Comparison of ENCODE assay signal across 21 cellular contexts in the genomic region with DNA sequence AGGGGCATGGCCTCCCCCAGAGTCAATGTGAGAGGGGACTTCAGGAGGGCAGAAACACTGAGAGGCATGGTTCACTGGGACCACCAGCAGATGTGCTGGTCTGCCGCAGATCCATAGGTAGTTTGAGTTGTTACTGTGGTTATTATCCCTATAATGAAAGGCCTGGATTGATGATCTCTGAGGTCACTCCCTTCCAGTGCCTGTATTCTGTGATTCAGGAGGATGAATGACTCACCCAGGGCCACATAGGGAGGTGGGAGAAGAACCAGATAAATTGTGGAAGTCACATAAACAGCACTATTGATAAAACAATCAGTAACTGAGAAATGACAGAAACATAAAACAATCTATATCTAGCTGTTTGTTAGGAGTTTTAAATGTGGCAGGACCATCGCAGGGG. TPM values are rescaled to one million over a fixed set of nuclear protein-coding genes. Genes with fewer than 3 reads are reported as not detected.
DNase-seq lines count a peak whose midpoint lies in the region; ATAC-seq and TF ChIP-seq lines count a peak whose summit lies in the region.
"Had no signal": no experiment of that assay in that cellular context is flagged by ENCODE, and none has a peak within 500 bp of the region (broad histone marks: within the 10 kb centered on the region; RNA-seq: fewer than 3 reads in every experiment).

No MANE protein-coding gene starts in this region.

- peaks cover 0 to 18% of the 10 kb centered on the region in 2 experiments; a peak in 1 of 4 replicates for H3K4me1 ChIP-seq in SK-N-SH (ENCODE audit: control insufficient read depth in 1 of 2, insufficient read depth in 2 of 2, low read depth in 1 of 2, low read length in 1 of 2)
- H3K4me1 ChIP-seq: breast epithelium had no signal

- no peaks in the 10 kb centered on the region for H3F3A ChIP-seq in SK-N-SH (replicated peaks; ENCODE audit: insufficient read depth)

- H3K4me2 ChIP-seq in SK-N-SH = no peak overlapping the region
- H3K4me2 ChIP-seq: PC-9 had no signal

- POLR2A ChIA-PET in AG04449 (lab: Yijun Ruan, JAX) = no interaction called here
- POLR2A ChIA-PET in SK-N-SH (lab: Yijun Ruan, JAX) = no interaction called here

- H3K9me3 Mint-ChIP-seq in activated T-helper 1 cell treated with anti-CD3 and anti-CD28 coated beads, Interleukin-12 subunit alpha, Interleukin-12 subunit beta, Interleukin-2, Interleukin-4 antibody, amounts not matched to agents 30 ng/mL and 10 ng/mL and 1 ng/mL, durations not matched to agents 14 hours and 24 hours and 36 hours = no peaks in the 10 kb centered on the region
- H3K9me3 Mint-ChIP-seq: activated T-cell treated with anti-CD3 and anti-CD28 coated beads, Interleukin-2, amount 50 U/mL, for 24 hours; CD8-positive, alpha-beta T cell; IgD-negative memory B cell; stimulated activated naive CD8-positive, alpha-beta T cell treated with anti-CD3 and anti-CD28 coated beads, Interleukin-15, Interleukin-2, amounts not matched to agents 100 ng/mL and 50 ng/mL, for 24 hours; type B pancreatic cell had no signal

- no peak overlapping the region for H3K4me3 ChIP-seq in AG04449 (ENCODE audit: low read depth, low read length)
- no peak overlapping the region for H3K4me3 ChIP-seq in SK-N-SH (ENCODE audit: low read depth in 2 of 2, low read length in 1 of 2)
- no peak overlapping the region for H3K4me3 ChIP-seq in fibroblast of villous mesenchyme (ENCODE audit: low read depth, low read length)
- H3K4me3 ChIP-seq: breast epithelium, PC-9 had no signal

- H4K20me1 ChIP-seq in SK-N-SH (ENCODE audit: insufficient read depth) = no peaks in the 10 kb centered on the region

- TF ChIP-seq CTCF in AG04449 (IDR thresholded peaks at IDR 0.05; ENCODE audit: insufficient read depth, low read length, missing control alignments) = no peak
- no peak for TF ChIP-seq CTCF in SK-N-SH (IDR thresholded peaks at IDR 0.05)
- TF ChIP-seq CTCF in fibroblast of villous mesenchyme (IDR thresholded peaks at IDR 0.05; ENCODE audit: insufficient read depth, low read depth, low read length) = no peak

- H3K27ac Mint-ChIP-seq in activated T-helper 1 cell treated with anti-CD3 and anti-CD28 coated beads, Interleukin-12 subunit alpha, Interleukin-12 subunit beta, Interleukin-2, Interleukin-4 antibody, amounts not matched to agents 30 ng/mL and 10 ng/mL and 1 ng/mL, durations not matched to agents 14 hours and 24 hours and 36 hours = no peak overlapping the region
- H3K27ac Mint-ChIP-seq: activated naive CD8-positive, alpha-beta T cell; activated T-cell treated with anti-CD3 and anti-CD28 coated beads, Interleukin-2, amount 50 U/mL, for 24 hours; CD8-positive, alpha-beta T cell; IgD-negative memory B cell; stimulated activated naive CD8-positive, alpha-beta T cell treated with anti-CD3 and anti-CD28 coated beads, Interleukin-15, Interleukin-2, amounts not matched to agents 100 ng/mL and 50 ng/mL, for 24 hours; type B pancreatic cell had no signal

- no peak for TF ChIP-seq RAD21 in SK-N-SH (IDR thresholded peaks at IDR 0.05; ENCODE audit: low read length)

- no peak for TF ChIP-seq EP300 in SK-N-SH (IDR thresholded peaks at IDR 0.05; ENCODE audit: borderline replicate concordance in 1 of 2, low read depth in 1 of 2, low read length in 1 of 2)

- DNase-seq in AG04449 (ENCODE audit: low read depth, low spot score) (peak; percentile 4), HCEC 1CT (peak; percentile 52), SK-N-SH (no peak), fibroblast of villous mesenchyme (ENCODE audit: low read depth) (peak; percentile 2), iPS-NIHi11 (ENCODE audit: low spot score) (no peak)
- no peak for DNase-seq in activated T-helper 1 cell treated with anti-CD3 and anti-CD28 coated beads, Interleukin-12 subunit alpha, Interleukin-12 subunit beta, Interleukin-2, Interleukin-4 antibody, amounts not matched to agents 30 ng/mL and 10 ng/mL and 1 ng/mL, durations not matched to agents 14 hours and 24 hours and 36 hours (ENCODE audit: low spot score)
- DNase-seq: activated CD4-positive, alpha-beta T cell treated with anti-CD3 and anti-CD28 coated beads, Interleukin-2, amount 50 U/mL, for 48 hours; activated T-cell treated with anti-CD3 and anti-CD28 coated beads, Interleukin-2, amount 50 U/mL, for 24 hours; CD8-positive, alpha-beta T cell; DMS79; left cardiac atrium; PC-9; retina had no signal

- intact Hi-C loops in activated T-helper 1 cell treated with anti-CD3 and anti-CD28 coated beads, Interleukin-12 subunit alpha, Interleukin-12 subunit beta, Interleukin-2, Interleukin-4 antibody, amounts not matched to agents 30 ng/mL and 10 ng/mL and 1 ng/mL, durations not matched to agents 14 hours and 24 hours and 36 hours (cut with micrococcal nuclease) = no loop called here

- H3K4me3 Mint-ChIP-seq in activated T-helper 1 cell treated with anti-CD3 and anti-CD28 coated beads, Interleukin-12 subunit alpha, Interleukin-12 subunit beta, Interleukin-2, Interleukin-4 antibody, amounts not matched to agents 30 ng/mL and 10 ng/mL and 1 ng/mL, durations not matched to agents 14 hours and 24 hours and 36 hours = no peak overlapping the region
- H3K4me3 Mint-ChIP-seq: activated naive CD8-positive, alpha-beta T cell; activated T-cell treated with anti-CD3 and anti-CD28 coated beads, Interleukin-2, amount 50 U/mL, for 24 hours; CD8-positive, alpha-beta T cell; IgD-negative memory B cell; stimulated activated naive CD8-positive, alpha-beta T cell treated with anti-CD3 and anti-CD28 coated beads, Interleukin-15, Interleukin-2, amounts not matched to agents 100 ng/mL and 50 ng/mL, for 24 hours; type B pancreatic cell had no signal

- H3K36me3 Mint-ChIP-seq in activated T-helper 1 cell treated with anti-CD3 and anti-CD28 coated beads, Interleukin-12 subunit alpha, Interleukin-12 subunit beta, Interleukin-2, Interleukin-4 antibody, amounts not matched to agents 30 ng/mL and 10 ng/mL and 1 ng/mL, durations not matched to agents 14 hours and 24 hours and 36 hours (ENCODE audit: low read depth) = no peaks in the 10 kb centered on the region
- H3K36me3 Mint-ChIP-seq: activated naive CD8-positive, alpha-beta T cell; CD8-positive, alpha-beta T cell; IgD-negative memory B cell; type B pancreatic cell had no signal

- H3K27me3 ChIP-seq in SK-N-SH (ENCODE audit: insufficient read depth) = no peaks in the 10 kb centered on the region

- no peak for ATAC-seq in HG03521 (IDR thresholded peaks at IDR 0.05; ENCODE audit: unreplicated experiment)
- no peak for ATAC-seq in HG03025 (IDR thresholded peaks at IDR 0.05; ENCODE audit: low FRiP score, unreplicated experiment)
- ATAC-seq: CD8-positive, alpha-beta T cell; esophagus mucosa; left cardiac atrium had no signal

- no peaks in the 10 kb centered on the region for H3K9me2 ChIP-seq in SK-N-SH

- CTCF ChIA-PET in AG04449 (lab: Yijun Ruan, JAX) (no interaction called here), SK-N-SH (lab: Yijun Ruan, JAX) (interaction anchor here (1.2 to 6.3 kb wide), 2 partner anchors 9 to 71 kb away, joined by 3 to 35 read pairs; no protein-coding TSS in a partner anchor)

- H3K9me3 ChIP-seq in SK-N-SH = no peaks in the 10 kb centered on the region
- H3K9me3 ChIP-seq: breast epithelium had no signal

- H3K79me2 ChIP-seq in SK-N-SH (ENCODE audit: insufficient read depth) = no peaks in the 10 kb centered on the region

- H2AFZ ChIP-seq in SK-N-SH (ENCODE audit: low read depth) = no peak overlapping the region
- H2AFZ ChIP-seq: PC-9 had no signal

- no peaks in the 10 kb centered on the region for H3K4me1 Mint-ChIP-seq in activated T-helper 1 cell treated with anti-CD3 and anti-CD28 coated beads, Interleukin-12 subunit alpha, Interleukin-12 subunit beta, Interleukin-2, Interleukin-4 antibody, amounts not matched to agents 30 ng/mL and 10 ng/mL and 1 ng/mL, durations not matched to agents 14 hours and 24 hours and 36 hours (ENCODE audit: low read depth)
- H3K4me1 Mint-ChIP-seq: IgD-negative memory B cell had no signal

- no peak overlapping the region for H3K27ac ChIP-seq in SK-N-SH (ENCODE audit: low read depth in 2 of 2, low read length in 1 of 2)
- H3K27ac ChIP-seq: breast epithelium, PC-9 had no signal

- no peaks in the 10 kb centered on the region for H3K36me3 ChIP-seq in SK-N-SH (replicated peaks in 1 of 2; ENCODE audit: control insufficient read depth in 1 of 2, insufficient read depth in 2 of 2, low read length in 1 of 2)
- H3K36me3 ChIP-seq: breast epithelium had no signal

- WGBS in SK-N-SH (ENCODE audit: low lambda C conversion rate) = 27% methylated on average over 2 of the region's 2 CpGs

- no peaks in the 10 kb centered on the region for H3K27me3 Mint-ChIP-seq in activated T-helper 1 cell treated with anti-CD3 and anti-CD28 coated beads, Interleukin-12 subunit alpha, Interleukin-12 subunit beta, Interleukin-2, Interleukin-4 antibody, amounts not matched to agents 30 ng/mL and 10 ng/mL and 1 ng/mL, durations not matched to agents 14 hours and 24 hours and 36 hours (ENCODE audit: insufficient read depth)
- H3K27me3 Mint-ChIP-seq: activated naive CD8-positive, alpha-beta T cell; stimulated activated naive CD8-positive, alpha-beta T cell treated with anti-CD3 and anti-CD28 coated beads, Interleukin-15, Interleukin-2, amounts not matched to agents 100 ng/mL and 50 ng/mL, for 24 hours had no signal

- no peak overlapping the region for H3K9ac ChIP-seq in SK-N-SH

TF ChIP-seq in SK-N-SH, 30 proteins besides CTCF, POLR2A, EP300 and RAD21:
- TF ChIP-seq SIN3A (IDR thresholded peaks at IDR 0.05; ENCODE audit: borderline replicate concordance, low read depth, low read length) = no peak
- TF ChIP-seq TCF12 (IDR thresholded peaks at IDR 0.05) = peak; percentile 53
- no peak for TF ChIP-seq FOXM1 (IDR thresholded peaks at IDR 0.05; ENCODE audit: low read depth)
- peak; percentile 60 for TF ChIP-seq FOSL2 (IDR thresholded peaks at IDR 0.05; ENCODE audit: borderline replicate concordance, low read depth)
- TF ChIP-seq JUND (IDR thresholded peaks at IDR 0.05) = peak; percentile 28; the same call in 1 of the 2 replicates

RNA-seq across cellular contexts. Expression of gene ACTL8, which starts 22.7 kb away (rescaled TPM):
- 0.05 TPM in 1 of 2 replicates, not detected in the other for polyA plus RNA-seq in SK-N-SH (2012; rRNA removed)
- polyA plus RNA-seq in SK-N-SH (2012; cell fraction: cytosol; rRNA removed) = 0.06 and 0.12 TPM in 2 replicates
- polyA plus RNA-seq in SK-N-SH (2012; cell fraction: nucleus; rRNA removed) = 0.04 and 0.08 TPM in 2 replicates
- total RNA-seq in fibroblast of villous mesenchyme = not detected in 2 replicates
- total RNA-seq in activated T-helper 1 cell treated with anti-CD3 and anti-CD28 coated beads, Interleukin-12 subunit alpha, Interleukin-12 subunit beta, Interleukin-2, Interleukin-4 antibody, amounts not matched to agents 30 ng/mL and 10 ng/mL and 1 ng/mL, durations not matched to agents 14 hours and 24 hours and 36 hours = not detected in 2 replicates
- total RNA-seq: breast epithelium; CD8-positive, alpha-beta T cell; left cardiac atrium had no signal
- polyA plus RNA-seq: IgD-negative memory B cell had no signal

Comparison
In these comparisons a context has a peak if more than half of its experiments do, and no peak if none do; other contexts are left out.
1. DNase-seq: peak in AG04449 (single experiment), HCEC 1CT (single experiment) and fibroblast of villous mesenchyme (single experiment); none in SK-N-SH (single experiment), iPS-NIHi11 (single experiment) and activated T-helper 1 cell treated with anti-CD3 and anti-CD28 coated beads, Interleukin-12 subunit alpha, Interleukin-12 subunit beta, Interleukin-2, Interleukin-4 antibody, amounts not matched to agents 30 ng/mL and 10 ng/mL and 1 ng/mL, durations not matched to agents 14 hours and 24 hours and 36 hours (single experiment).